In the genomic region with DNA sequence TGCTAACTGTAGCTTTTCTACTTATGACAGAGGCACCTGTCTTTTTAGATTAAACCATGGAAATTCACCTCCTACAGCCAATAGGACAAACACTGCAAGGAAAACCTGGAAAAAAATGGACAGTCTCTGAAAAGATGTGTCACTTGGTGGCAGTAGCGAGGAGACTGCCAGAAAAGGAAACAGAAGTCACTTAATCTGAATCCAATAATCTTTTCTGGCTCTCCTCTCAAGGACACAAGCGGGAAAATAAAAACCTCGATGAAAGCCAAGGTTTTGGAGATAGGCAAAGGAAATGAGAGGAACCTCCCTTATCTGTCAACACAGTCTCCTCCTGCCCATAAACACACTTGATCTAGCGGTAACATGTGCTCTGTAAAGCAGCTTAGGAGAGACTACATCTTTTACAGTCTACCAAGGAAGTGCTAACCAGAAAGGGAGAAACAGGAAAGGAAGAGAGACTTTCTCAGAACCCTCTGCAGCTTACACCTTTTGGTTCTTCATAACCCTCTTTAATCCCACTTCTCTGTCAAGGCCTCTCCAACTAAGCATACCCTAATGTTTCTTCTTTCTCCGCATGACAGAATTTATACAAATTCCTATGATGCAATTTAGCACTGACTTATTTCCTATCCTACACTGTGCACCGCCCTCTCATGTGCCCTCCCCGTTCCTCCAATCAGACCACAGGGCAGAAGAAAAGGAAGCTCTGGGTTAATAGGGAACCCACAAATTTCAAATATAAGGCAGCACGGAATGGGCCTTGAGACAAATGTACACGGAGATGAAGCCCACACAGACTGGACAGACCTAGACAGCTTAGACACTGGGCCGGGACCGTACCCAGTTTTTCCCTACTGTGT, we compare ENCODE assay signal across 8 cellular contexts. TPM values are rescaled to one million over a fixed set of nuclear protein-coding genes. Genes with fewer than 3 reads are reported as not detected.
DNase-seq lines count a peak whose midpoint lies in the region; ATAC-seq and TF ChIP-seq lines count a peak whose summit lies in the region.

No MANE protein-coding gene starts in this region.

- peak overlapping the region; percentile 59 to 80 (median 72) for H3K4me3 Mint-ChIP-seq in immature natural killer cell
- peak overlapping the region; percentile 33 for H3K4me3 Mint-ChIP-seq in stimulated activated effector memory CD8-positive, alpha-beta T cell treated with anti-CD3 and anti-CD28 coated beads, Interleukin-12 subunit alpha, Interleukin-12 subunit beta, amount 100 ng/mL, for 72 hours

- H3K36me3 Mint-ChIP-seq in immature natural killer cell: peaks cover 0 to under 1% (median 0%) of the 10 kb centered on the region in 3 donors
- H3K36me3 Mint-ChIP-seq in stimulated activated effector memory CD8-positive, alpha-beta T cell treated with anti-CD3 and anti-CD28 coated beads, Interleukin-12 subunit alpha, Interleukin-12 subunit beta, amount 100 ng/mL, for 72 hours: peaks cover 6% of the 10 kb centered on the region

- peaks cover 53 to 72% of the 10 kb centered on the region in 2 donors for H3K4me1 Mint-ChIP-seq in immature natural killer cell
- peaks cover 36% of the 10 kb centered on the region for H3K4me1 Mint-ChIP-seq in stimulated activated effector memory CD8-positive, alpha-beta T cell treated with anti-CD3 and anti-CD28 coated beads, Interleukin-12 subunit alpha, Interleukin-12 subunit beta, amount 100 ng/mL, for 72 hours

- H3K9me3 Mint-ChIP-seq in immature natural killer cell: no peaks in the 10 kb centered on the region
- H3K9me3 Mint-ChIP-seq in stimulated activated effector memory CD8-positive, alpha-beta T cell treated with anti-CD3 and anti-CD28 coated beads, Interleukin-12 subunit alpha, Interleukin-12 subunit beta, amount 100 ng/mL, for 72 hours: no peaks in the 10 kb centered on the region

- peak; percentile 54 for TF ChIP-seq CTCF in astrocyte of the spinal cord (IDR thresholded peaks at IDR 0.05; ENCODE audit: low read depth, low read length)

- H3K27ac Mint-ChIP-seq in immature natural killer cell: peak overlapping the region; percentile 69 to 91 (median 83)
- H3K27ac Mint-ChIP-seq in stimulated activated effector memory CD8-positive, alpha-beta T cell treated with anti-CD3 and anti-CD28 coated beads, Interleukin-12 subunit alpha, Interleukin-12 subunit beta, amount 100 ng/mL, for 72 hours: peak overlapping the region; percentile 46

- no peak overlapping the region for H3K4me3 ChIP-seq in astrocyte of the spinal cord (ENCODE audit: low read depth, low read length)

- peak; percentile 21 for DNase-seq in DMS79 treated with DMSO at 0.1 percent for 48 hours (lab: John Stamatoyannopoulos, UW)
- DNase-seq in DMS79 (lab: John Stamatoyannopoulos, UW): no peak
- peak; percentile 79 for DNase-seq in NOMO-1 treated with dmso at 0.1 percent for 144 hours (lab: John Stamatoyannopoulos, UW; ENCODE audit: unreplicated experiment)
- peak; percentile 57 for DNase-seq in astrocyte of the spinal cord (ENCODE audit: low read depth, low spot score)
- peak in 1 of 3 donors; percentile 12 for DNase-seq in immature natural killer cell
- DNase-seq in stimulated activated effector memory CD8-positive, alpha-beta T cell treated with anti-CD3 and anti-CD28 coated beads, Interleukin-12 subunit alpha, Interleukin-12 subunit beta, amount 100 ng/mL, for 72 hours (ENCODE audit: low spot score in 2 of 2): peak in 1 of 2 donors; percentile 47

- in situ Hi-C loops in astrocyte of the spinal cord (cut with HindIII; ENCODE audit: low sequenced_read_pairs): no loop called here

- H3K27me3 Mint-ChIP-seq in immature natural killer cell (ENCODE audit: low read depth in 3 of 3): peaks cover 0 to 2% (median 2%) of the 10 kb centered on the region in 3 donors

- peak; percentile 64 for ATAC-seq in GM19351 (IDR thresholded peaks at IDR 0.05; ENCODE audit: unreplicated experiment)
- ATAC-seq in HG03280 (IDR thresholded peaks at IDR 0.05; ENCODE audit: unreplicated experiment): peak; percentile 41
- peak; percentile 73 for ATAC-seq in stimulated activated effector memory CD8-positive, alpha-beta T cell treated with anti-CD3 and anti-CD28 coated beads, Interleukin-12 subunit alpha, Interleukin-12 subunit beta, amount 100 ng/mL, for 72 hours

RNA-seq across cellular contexts. Expression of gene CLASP1, which starts 52.8 kb away (rescaled TPM):
- polyA plus RNA-seq in immature natural killer cell: 10 to 100 TPM in 2 of 3 donors, 1 to 10 TPM in 1; 7.4 to 46.8 (median 22.0) TPM
